8 cellular contexts compared by ENCODE assay signal in the genomic region with DNA sequence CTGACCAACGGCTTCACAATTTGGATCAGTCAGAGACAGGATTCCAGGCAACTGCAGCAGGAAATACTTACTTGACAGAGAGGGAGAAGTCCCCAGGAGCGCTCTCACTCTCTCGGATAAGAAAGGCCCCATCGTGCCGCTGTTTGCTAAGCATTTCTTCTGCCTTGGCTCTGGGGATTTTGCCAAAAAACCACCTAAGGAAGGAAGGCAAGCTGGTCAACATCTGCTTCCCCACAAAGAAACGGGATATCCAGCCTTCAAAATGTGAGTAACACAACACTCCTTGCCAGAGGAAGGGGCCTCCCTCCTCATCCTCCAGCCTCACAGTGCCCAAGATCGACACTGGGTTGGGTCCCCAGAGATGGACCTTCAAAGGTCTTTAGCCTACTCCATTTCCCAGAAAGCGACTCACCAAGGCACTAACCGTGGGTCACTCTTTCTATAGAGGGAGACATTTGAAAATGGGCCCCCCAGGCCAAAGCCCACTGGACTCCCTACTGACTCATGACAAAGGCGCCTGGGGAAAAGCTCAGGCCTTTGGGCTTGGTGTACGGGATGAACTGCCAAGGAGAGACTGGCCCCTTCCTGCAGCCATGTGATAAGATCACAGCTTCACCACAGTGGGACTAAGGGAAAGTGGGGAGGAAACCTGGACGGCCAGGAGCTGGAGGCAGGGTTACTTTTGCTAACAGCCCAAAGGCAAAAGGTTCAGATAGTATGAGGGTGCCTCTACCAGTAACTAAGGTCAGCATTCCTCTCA. TPM values are rescaled to one million over a fixed set of nuclear protein-coding genes. Genes with fewer than 3 reads are reported as not detected.
DNase-seq lines count a peak whose midpoint lies in the region; ATAC-seq and TF ChIP-seq lines count a peak whose summit lies in the region.

No MANE protein-coding gene starts in this region.

- H3K9ac ChIP-seq in Loucy (ENCODE audit: low read depth, low read length, poor library complexity, severe bottlenecking) = peak overlapping the region; percentile 45

- H3K79me2 ChIP-seq in Loucy (ENCODE audit: insufficient read depth, low read length) = peaks cover 61% of the 10 kb centered on the region

- DNase-seq in CD4-positive, alpha-beta T cell = no peak
- no peak for DNase-seq in chondrocyte (ENCODE audit: low spot score)
- DNase-seq in naive thymus-derived CD8-positive, alpha-beta T cell = no peak
- DNase-seq in HPDE6-E6E7 (ENCODE audit: extremely low spot score) = no peak
- no peak for DNase-seq in dedifferentiated amniotic fluid mesenchymal stem cell (ENCODE audit: extremely low spot score)
- DNase-seq in NCI-H510A treated with DMSO at 0.1 percent for 48 hours (lab: John Stamatoyannopoulos, UW) = no peak
- DNase-seq in uterus = no peak

- no peak for TF ChIP-seq POLR2A in uterus (IDR thresholded peaks at IDR 0.05)

- no peaks in the 10 kb centered on the region for H3K9me2 ChIP-seq in Loucy (replicated peaks; ENCODE audit: low read depth, low read length)

- H2AFZ ChIP-seq in Loucy (ENCODE audit: low read length) = no peak overlapping the region

- H3K4me3 ChIP-seq in Loucy (ENCODE audit: low read length, poor library complexity, severe bottlenecking) (no peak overlapping the region), uterus (no peak overlapping the region)

- intact Hi-C loops in CD4-positive, alpha-beta T cell (cut with DNase I, micrococcal nuclease) = loop anchor here in 1 of 2 experiments (5.0 kb wide), 1 partner anchor 34 kb away; no protein-coding TSS in a partner anchor
- intact Hi-C loops in uterus (cut with DNase I; ENCODE audit: low total_unique reads) = loop anchor here (10.0 kb wide), 1 partner anchor 199 kb away; the partner anchor contains the start of gene LLGL2

- H3K9me3 Mint-ChIP-seq in CD4-positive, alpha-beta T cell = no peaks in the 10 kb centered on the region
- H3K9me3 Mint-ChIP-seq in chondrocyte (ENCODE audit: low read depth) = no peaks in the 10 kb centered on the region
- H3K9me3 Mint-ChIP-seq in naive thymus-derived CD8-positive, alpha-beta T cell = no peaks in the 10 kb centered on the region

- no peaks in the 10 kb centered on the region for H3K9me3 ChIP-seq in CD4-positive, alpha-beta T cell (ENCODE audit: control insufficient read depth, low read length)
- H3K9me3 ChIP-seq in Loucy (ENCODE audit: insufficient read depth, low read depth, low read length) (no peaks in the 10 kb centered on the region), uterus (no peaks in the 10 kb centered on the region)

- H3K27me3 Mint-ChIP-seq in CD4-positive, alpha-beta T cell = no peaks in the 10 kb centered on the region
- no peaks in the 10 kb centered on the region for H3K27me3 Mint-ChIP-seq in chondrocyte (ENCODE audit: low read depth)
- no peaks in the 10 kb centered on the region for H3K27me3 Mint-ChIP-seq in naive thymus-derived CD8-positive, alpha-beta T cell

- H3K36me3 Mint-ChIP-seq in CD4-positive, alpha-beta T cell (ENCODE audit: low read depth) = peaks cover 51% of the 10 kb centered on the region
- peaks cover 2% of the 10 kb centered on the region for H3K36me3 Mint-ChIP-seq in chondrocyte (ENCODE audit: low read depth)
- peaks cover 0 to 63% (median 3%) of the 10 kb centered on the region in 3 donors for H3K36me3 Mint-ChIP-seq in naive thymus-derived CD8-positive, alpha-beta T cell

- CTCF ChIA-PET in CD4-positive, alpha-beta T cell (lab: Charles Lee) = interaction anchor here (0.8 to 2.4 kb wide), 4 partner anchors 10 to 86 kb away, joined by 3 to 11 read pairs (median 4); partner anchors contain the start of gene MIF4GD

- peaks cover 35% of the 10 kb centered on the region for H3K4me1 Mint-ChIP-seq in CD4-positive, alpha-beta T cell (ENCODE audit: low read depth)
- H3K4me1 Mint-ChIP-seq in chondrocyte (ENCODE audit: low read depth) = peaks cover 6% of the 10 kb centered on the region
- peaks cover 5 to 67% (median 37%) of the 10 kb centered on the region in 4 donors for H3K4me1 Mint-ChIP-seq in naive thymus-derived CD8-positive, alpha-beta T cell

- H3F3A ChIP-seq in Loucy (ENCODE audit: low read depth) = no peaks in the 10 kb centered on the region

- H3K36me3 ChIP-seq in Loucy (ENCODE audit: insufficient read depth, low read length) (peaks cover 57% of the 10 kb centered on the region; the same call in 1 of the 2 replicates), uterus (no peaks in the 10 kb centered on the region)

- peaks cover 3% of the 10 kb centered on the region for H4K20me1 ChIP-seq in Loucy (ENCODE audit: insufficient read depth, low read length, poor library complexity, severe bottlenecking)

- TF ChIP-seq CTCF in CD4-positive, alpha-beta T cell (IDR thresholded peaks at IDR 0.05) = no peak
- TF ChIP-seq CTCF in Loucy (conservative IDR thresholded peaks at IDR 0.05; ENCODE audit: low read length) (no peak), chondrocyte (IDR thresholded peaks at IDR 0.05) (no peak), uterus (IDR thresholded peaks at IDR 0.05) (no peak)

- H3K4me1 ChIP-seq in Loucy (ENCODE audit: insufficient read depth, low read length, poor library complexity, severe bottlenecking) (peaks cover 30% of the 10 kb centered on the region), uterus (no peaks in the 10 kb centered on the region)

- no peaks in the 10 kb centered on the region for H3K27me3 ChIP-seq in CD4-positive, alpha-beta T cell (ENCODE audit: control insufficient read depth, insufficient read depth, low read length)
- no peaks in the 10 kb centered on the region for H3K27me3 ChIP-seq in Loucy (ENCODE audit: insufficient read depth, low read length, poor library complexity, severe bottlenecking)
- no peaks in the 10 kb centered on the region for H3K27me3 ChIP-seq in uterus

- peak overlapping the region; percentile 32 for H3K4me2 ChIP-seq in Loucy (ENCODE audit: low read depth, low read length, poor library complexity, severe bottlenecking)

- no peak overlapping the region for H3K4me3 Mint-ChIP-seq in CD4-positive, alpha-beta T cell
- no peak overlapping the region for H3K4me3 Mint-ChIP-seq in chondrocyte (ENCODE audit: unreplicated experiment)
- no peak overlapping the region for H3K4me3 Mint-ChIP-seq in naive thymus-derived CD8-positive, alpha-beta T cell

- peak overlapping the region; percentile 34 for H3K27ac ChIP-seq in CD4-positive, alpha-beta T cell (ENCODE audit: low read depth, low read length)
- peak overlapping the region in 1 of 2 donors; percentile 2 for H3K27ac ChIP-seq in uterus

- POLR2A ChIA-PET in CD4-positive, alpha-beta T cell (lab: Charles Lee) = interaction anchor here (0.6 to 4.7 kb wide), 6 partner anchors 11 to 80 kb away, joined by 3 to 31 read pairs (median 6); partner anchors contain the start of genes GRB2 and SLC25A19
- POLR2A ChIA-PET in naive thymus-derived CD8-positive, alpha-beta T cell (lab: Charles Lee) = interaction anchor here (0.6 to 1.8 kb wide), 4 partner anchors 10 to 81 kb away, joined by 4 to 8 read pairs (median 4); partner anchors contain the start of gene GRB2

- H3K27ac Mint-ChIP-seq in CD4-positive, alpha-beta T cell = peak overlapping the region; percentile 18
- peak overlapping the region; percentile 2 for H3K27ac Mint-ChIP-seq in chondrocyte (ENCODE audit: unreplicated experiment)
- H3K27ac Mint-ChIP-seq in naive thymus-derived CD8-positive, alpha-beta T cell = peak overlapping the region; percentile 25 to 88 (median 72)

- no peak for ATAC-seq in CD4-positive, alpha-beta T cell (ENCODE audit: poor library complexity)
- ATAC-seq in naive thymus-derived CD8-positive, alpha-beta T cell = no peak

RNA-seq across cellular contexts. Expression of gene SLC25A19, which starts 36.8 kb away (rescaled TPM):
- total RNA-seq in CD4-positive, alpha-beta T cell = 10 to 100 TPM; 11.1 to 12.0 TPM
- 6.7 to 11.7 TPM (median 11.3 TPM) in 3 replicates for total RNA-seq in chondrocyte
- total RNA-seq in naive thymus-derived CD8-positive, alpha-beta T cell = 10 to 100 TPM; 20.5 to 22.5 TPM
- polyA plus RNA-seq in naive thymus-derived CD8-positive, alpha-beta T cell = 10 to 100 TPM; 11.2 to 15.4 (median 13.3) TPM
- 10 to 100 TPM in 2 of 4 donors, 1 to 10 TPM in 2; 4.7 to 59.9 (median 10.1) TPM for total RNA-seq in uterus

RNA-seq across cellular contexts. Expression of gene MIF4GD, which starts 55.0 kb away (rescaled TPM):
- 10 to 100 TPM; 29.4 to 32.4 TPM for total RNA-seq in CD4-positive, alpha-beta T cell
- total RNA-seq in chondrocyte = 19.0 to 21.6 TPM (median 20.4 TPM) in 3 replicates
- total RNA-seq in naive thymus-derived CD8-positive, alpha-beta T cell = 10 to 100 TPM; 37.3 to 39.4 TPM
- 10 to 100 TPM; 76.2 to 96.6 (median 90.5) TPM for polyA plus RNA-seq in naive thymus-derived CD8-positive, alpha-beta T cell
- total RNA-seq in uterus = 10 to 100 TPM; 11.7 to 45.3 (median 25.8) TPM

Comparison
In these comparisons a context has a peak if more than half of its experiments do, and no peak if none do; other contexts are left out.
1. H3K27ac Mint-ChIP-seq: peak in every context shown above with its lines; median percentile 72 in naive thymus-derived CD8-positive, alpha-beta T cell; 18 in CD4-positive, alpha-beta T cell; 2 in chondrocyte.